8 cellular contexts compared by ENCODE assay signal in the genomic region with DNA sequence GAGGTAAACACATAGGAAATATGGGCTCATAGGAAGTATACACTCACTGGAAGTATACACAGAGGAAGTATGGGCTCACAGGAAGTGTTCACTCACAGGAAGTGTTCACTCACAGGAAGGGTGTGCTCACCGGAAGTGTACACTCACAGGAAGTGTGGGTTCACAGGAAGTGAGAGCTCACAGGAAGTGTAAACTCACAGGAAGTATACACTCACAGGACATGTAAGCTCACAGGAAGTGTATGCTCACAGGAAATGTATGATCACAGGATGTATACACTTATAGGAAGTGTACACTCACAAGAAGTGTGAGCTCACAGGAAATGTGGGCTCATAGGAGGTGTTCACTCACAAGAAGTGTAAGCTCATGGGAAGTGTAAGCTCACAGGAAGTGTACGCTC.
DNase-seq lines count a peak whose midpoint lies in the region; ATAC-seq and TF ChIP-seq lines count a peak whose summit lies in the region.
"Not testable (repeated sequence)": the region's sequence is repeated elsewhere in the genome, so short reads cannot be mapped to it uniquely, and the experiment has no call there.

No MANE protein-coding gene starts in this region.

- peak; percentile 67 to 71 for ATAC-seq in naive thymus-derived CD8-positive, alpha-beta T cell

- CTCF ChIA-PET in activated CD4-positive, alpha-beta memory T cell treated with anti-CD3 and anti-CD28 coated beads for 36 hours (lab: Charles Lee): not testable (repeated sequence)

- H3K4me1 ChIP-seq in BLaER1 treated with 17β-estradiol and CSF1 and Interleukin-3, amounts not matched to agents 10 nM and 100 nM: peaks cover 10 to 24% (median 17%) of the 10 kb centered on the region in 10 experiments; a peak in 19 of 20 replicates

- not testable (repeated sequence) for H3K36me3 ChIP-seq in BLaER1 treated with 17β-estradiol and CSF1 and Interleukin-3, amounts not matched to agents 10 nM and 100 nM; SU-DHL-6 (ENCODE audit: low read length)

- peak overlapping the region; percentile 78 for H3K27ac Mint-ChIP-seq in activated CD4-positive, alpha-beta memory T cell treated with anti-CD3 and anti-CD28 coated beads for 36 hours
- H3K27ac Mint-ChIP-seq in activated T-helper 2 cell treated with anti-CD3 and anti-CD28 coated beads, Interferon-gamma antibody, Interleukin-2, Interleukin-4, amounts not matched to agents 10 μg/mL and 5 μg/mL and 100 μg/mL, durations not matched to agents 14 hours and 24 hours and 36 hours: peak overlapping the region; percentile 67
- H3K27ac Mint-ChIP-seq in naive thymus-derived CD8-positive, alpha-beta T cell: peak overlapping the region in 9 of 10 donors; percentile 65 to 94 (median 86)

- POLR2A ChIA-PET in activated CD4-positive, alpha-beta memory T cell treated with anti-CD3 and anti-CD28 coated beads for 36 hours (lab: Charles Lee); naive thymus-derived CD8-positive, alpha-beta T cell (lab: Charles Lee): not testable (repeated sequence)

- H3K27me3 ChIP-seq in BLaER1 treated with 17β-estradiol and CSF1 and Interleukin-3, amounts not matched to agents 10 nM and 100 nM; SU-DHL-6 (ENCODE audit: low read length): not testable (repeated sequence)

- DNase-seq in Jurkat, Clone E6-1 (ENCODE audit: low read depth, low spot score): peak; percentile 33
- peak; percentile 29 for DNase-seq in activated CD4-positive, alpha-beta memory T cell treated with anti-CD3 and anti-CD28 coated beads for 36 hours
- DNase-seq in activated T-helper 2 cell treated with anti-CD3 and anti-CD28 coated beads, Interferon-gamma antibody, Interleukin-2, Interleukin-4, amounts not matched to agents 10 μg/mL and 5 μg/mL and 100 μg/mL, durations not matched to agents 14 hours and 24 hours and 36 hours (ENCODE audit: low spot score): not testable (repeated sequence)
- DNase-seq in activated naive CD8-positive, alpha-beta T cell treated with anti-CD3 and anti-CD28 coated beads, Interleukin-2, amount 50 U/mL, for 16 hours (ENCODE audit: low read depth, low spot score): peak; percentile 3
- DNase-seq in naive thymus-derived CD8-positive, alpha-beta T cell: peak in 8 of 10 donors; percentile 9 to 69 (median 30)
- DNase-seq in stimulated activated CD8-positive, alpha-beta memory T cell treated with anti-CD3 and anti-CD28 coated beads, Interleukin-4, amount 100 ng/mL, for 24 hours (ENCODE audit: low read depth): peak; percentile 3

- peak overlapping the region in 1 of 11 experiments; percentile 17; a peak in 1 of 22 replicates for H3K9ac ChIP-seq in BLaER1 treated with 17β-estradiol and CSF1 and Interleukin-3, amounts not matched to agents 10 nM and 100 nM
- H3K9ac ChIP-seq in SU-DHL-6 (ENCODE audit: low read length): not testable (repeated sequence)

- H4K20me1 ChIP-seq in BLaER1 treated with 17β-estradiol and CSF1 and Interleukin-3, amounts not matched to agents 10 nM and 100 nM; SU-DHL-6 (ENCODE audit: low read depth, low read length): not testable (repeated sequence)

- not testable (repeated sequence) for H3K4me2 ChIP-seq in BLaER1 treated with 17β-estradiol and CSF1 and Interleukin-3, amounts not matched to agents 10 nM and 100 nM; SU-DHL-6 (ENCODE audit: low read depth, low read length, poor library complexity, severe bottlenecking)

- not testable (repeated sequence) for H3K4me3 Mint-ChIP-seq in activated CD4-positive, alpha-beta memory T cell treated with anti-CD3 and anti-CD28 coated beads for 36 hours; activated T-helper 2 cell treated with anti-CD3 and anti-CD28 coated beads, Interferon-gamma antibody, Interleukin-2, Interleukin-4, amounts not matched to agents 10 μg/mL and 5 μg/mL and 100 μg/mL, durations not matched to agents 14 hours and 24 hours and 36 hours (ENCODE audit: low read depth)
- H3K4me3 Mint-ChIP-seq in naive thymus-derived CD8-positive, alpha-beta T cell: peak overlapping the region in 4 of 10 donors; percentile 14 to 40 (median 30)

- not testable (repeated sequence) for TF ChIP-seq CTCF in SU-DHL-6 (IDR thresholded peaks at IDR 0.05; ENCODE audit: insufficient read depth, low read length, poor library complexity, severe bottlenecking)

- intact Hi-C loops in activated CD4-positive, alpha-beta memory T cell treated with anti-CD3 and anti-CD28 coated beads for 36 hours (cut with micrococcal nuclease); activated T-helper 2 cell treated with anti-CD3 and anti-CD28 coated beads, Interferon-gamma antibody, Interleukin-2, Interleukin-4, amounts not matched to agents 10 μg/mL and 5 μg/mL and 100 μg/mL, durations not matched to agents 14 hours and 24 hours and 36 hours (cut with micrococcal nuclease): not testable (repeated sequence)

- H3K27me3 Mint-ChIP-seq in activated CD4-positive, alpha-beta memory T cell treated with anti-CD3 and anti-CD28 coated beads for 36 hours; activated T-helper 2 cell treated with anti-CD3 and anti-CD28 coated beads, Interferon-gamma antibody, Interleukin-2, Interleukin-4, amounts not matched to agents 10 μg/mL and 5 μg/mL and 100 μg/mL, durations not matched to agents 14 hours and 24 hours and 36 hours (ENCODE audit: low read depth); naive thymus-derived CD8-positive, alpha-beta T cell: not testable (repeated sequence)

- H3K36me3 Mint-ChIP-seq in activated CD4-positive, alpha-beta memory T cell treated with anti-CD3 and anti-CD28 coated beads for 36 hours: peaks cover 14% of the 10 kb centered on the region
- H3K36me3 Mint-ChIP-seq in activated T-helper 2 cell treated with anti-CD3 and anti-CD28 coated beads, Interferon-gamma antibody, Interleukin-2, Interleukin-4, amounts not matched to agents 10 μg/mL and 5 μg/mL and 100 μg/mL, durations not matched to agents 14 hours and 24 hours and 36 hours (ENCODE audit: low read depth): peaks cover 13% of the 10 kb centered on the region
- peaks cover 0 to 16% (median 0%) of the 10 kb centered on the region in 3 donors for H3K36me3 Mint-ChIP-seq in naive thymus-derived CD8-positive, alpha-beta T cell

- H3K4me1 Mint-ChIP-seq in activated CD4-positive, alpha-beta memory T cell treated with anti-CD3 and anti-CD28 coated beads for 36 hours (ENCODE audit: low read depth); activated T-helper 2 cell treated with anti-CD3 and anti-CD28 coated beads, Interferon-gamma antibody, Interleukin-2, Interleukin-4, amounts not matched to agents 10 μg/mL and 5 μg/mL and 100 μg/mL, durations not matched to agents 14 hours and 24 hours and 36 hours (ENCODE audit: low read depth): not testable (repeated sequence)
- H3K4me1 Mint-ChIP-seq in naive thymus-derived CD8-positive, alpha-beta T cell: peaks cover 2 to 26% (median 19%) of the 10 kb centered on the region in 4 donors

- H3F3A ChIP-seq in SU-DHL-6 (ENCODE audit: insufficient read depth): not testable (repeated sequence)

- not testable (repeated sequence) for H3K79me2 ChIP-seq in SU-DHL-6 (ENCODE audit: insufficient read depth, low read length)

- H3K9me2 ChIP-seq in SU-DHL-6 (replicated peaks; ENCODE audit: insufficient read depth, low read length): not testable (repeated sequence)

- peak overlapping the region in 1 of 10 experiments; percentile 22; a peak in 2 of 20 replicates for H3K4me3 ChIP-seq in BLaER1 treated with 17β-estradiol and CSF1 and Interleukin-3, amounts not matched to agents 10 nM and 100 nM
- not testable (repeated sequence) for H3K4me3 ChIP-seq in Jurkat, Clone E6-1 (ENCODE audit: low read length)
- H3K4me3 ChIP-seq in SU-DHL-6 (ENCODE audit: insufficient read depth, low read length, poor library complexity, severe bottlenecking): peak overlapping the region; percentile 27

- peaks cover 25% of the 10 kb centered on the region for H3K9me3 Mint-ChIP-seq in activated CD4-positive, alpha-beta memory T cell treated with anti-CD3 and anti-CD28 coated beads for 36 hours
- peaks cover 33% of the 10 kb centered on the region for H3K9me3 Mint-ChIP-seq in activated T-helper 2 cell treated with anti-CD3 and anti-CD28 coated beads, Interferon-gamma antibody, Interleukin-2, Interleukin-4, amounts not matched to agents 10 μg/mL and 5 μg/mL and 100 μg/mL, durations not matched to agents 14 hours and 24 hours and 36 hours
- peaks cover 0 to 32% (median 18%) of the 10 kb centered on the region in 9 donors for H3K9me3 Mint-ChIP-seq in naive thymus-derived CD8-positive, alpha-beta T cell

- peak overlapping the region; percentile 52 for H2AFZ ChIP-seq in SU-DHL-6 (ENCODE audit: low read depth, low read length, severe bottlenecking)

- H3K27ac ChIP-seq in BLaER1 treated with 17β-estradiol and CSF1 and Interleukin-3, amounts not matched to agents 10 nM and 100 nM: peak overlapping the region in 7 of 11 experiments; percentile 26 to 72 (median 64); a peak in 12 of 22 replicates
- H3K27ac ChIP-seq in SU-DHL-6 (ENCODE audit: low read depth, low read length): not testable (repeated sequence)

- peaks cover 14 to 30% (median 25%) of the 10 kb centered on the region in 11 experiments; a peak in 21 of 22 replicates for H3K9me3 ChIP-seq in BLaER1 treated with 17β-estradiol and CSF1 and Interleukin-3, amounts not matched to agents 10 nM and 100 nM (replicated peaks in 1 of 11)
- H3K9me3 ChIP-seq in SU-DHL-6 (ENCODE audit: insufficient read depth, low read length): peaks cover 14% of the 10 kb centered on the region; the same call in 1 of the 2 replicates
